ENCODE assay signal across 15 cellular contexts in the genomic region with DNA sequence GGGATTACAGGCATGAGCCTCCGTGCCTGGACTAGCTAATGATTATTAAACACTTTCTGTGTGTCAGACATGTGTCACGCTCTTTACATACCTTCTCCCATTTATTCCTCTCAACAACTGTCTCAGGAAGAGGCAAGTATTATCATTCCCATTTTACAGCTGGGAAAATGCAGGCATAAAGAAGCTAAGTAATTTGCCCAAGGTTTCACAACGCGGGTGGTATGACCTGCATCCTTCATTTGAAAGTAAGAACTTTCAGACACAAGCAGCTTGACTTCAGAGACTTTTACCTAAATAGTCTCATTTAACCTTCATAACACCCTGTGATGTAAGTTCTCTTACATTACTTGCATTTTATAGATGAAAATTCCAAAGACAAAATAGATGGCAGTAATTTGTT. TPM values are rescaled to one million over a fixed set of nuclear protein-coding genes. Genes with fewer than 3 reads are reported as not detected.
DNase-seq lines count a peak whose midpoint lies in the region; ATAC-seq and TF ChIP-seq lines count a peak whose summit lies in the region.
"Had no signal": no experiment of that assay in that cellular context is flagged by ENCODE, and none has a peak within 500 bp of the region (broad histone marks: within the 10 kb centered on the region; RNA-seq: fewer than 3 reads in every experiment).

No MANE protein-coding gene starts in this region.

- no peaks in the 10 kb centered on the region for H3K9me3 ChIP-seq in GM23248 (ENCODE audit: low read depth)
- H3K9me3 ChIP-seq in ascending aorta, result no peaks in the 10 kb centered on the region
- H3K9me3 ChIP-seq in trophoblast cell (ENCODE audit: insufficient read depth, low read depth, low read length), result no peaks in the 10 kb centered on the region
- H3K9me3 ChIP-seq in upper lobe of left lung, result no peaks in the 10 kb centered on the region
- H3K9me3 ChIP-seq: colonic mucosa had no signal

- H3K27me3 ChIP-seq in ACC112 (ENCODE audit: insufficient read depth, low read length) (no peaks in the 10 kb centered on the region), GM23248 (replicated peaks; ENCODE audit: insufficient read depth) (no peaks in the 10 kb centered on the region), ascending aorta (no peaks in the 10 kb centered on the region), trophoblast cell (ENCODE audit: insufficient read depth, low read length) (no peaks in the 10 kb centered on the region), upper lobe of left lung (no peaks in the 10 kb centered on the region)
- H3K27me3 ChIP-seq: colonic mucosa had no signal

- TF ChIP-seq EP300 in upper lobe of left lung (IDR thresholded peaks at IDR 0.05), result no peak

- TF ChIP-seq CTCF in ascending aorta (IDR thresholded peaks at IDR 0.05) (no peak), upper lobe of left lung (IDR thresholded peaks at IDR 0.05) (no peak)

- H3K4ac ChIP-seq in trophoblast cell (ENCODE audit: low read depth, low read length), result no peak overlapping the region

- H3K4me3 ChIP-seq in ACC112 (ENCODE audit: low read depth, low read length) (no peak overlapping the region), GM23248 (no peak overlapping the region), ascending aorta (no peak overlapping the region), trophoblast cell (ENCODE audit: low read depth, low read length) (no peak overlapping the region), upper lobe of left lung (no peak overlapping the region)

- H4K20me1 ChIP-seq in GM23248 (ENCODE audit: insufficient read depth), result no peaks in the 10 kb centered on the region

- WGBS in GM23248 (ENCODE audit: low coverage in 1 of 2, low lambda C conversion rate in 2 of 2, missing lambda C conversion rate in 2 of 2), 2 experiments, result 91 to 95% methylated on average over 4 of the region's 4 CpGs
- no CpG with 5 or more reads among the region's 4 CpGs for WGBS in trophoblast cell (ENCODE audit: extremely low coverage, insufficient coverage, insufficient read length)
- WGBS in upper lobe of left lung, 2 donors, result 90 to 91% methylated on average over 4 of the region's 4 CpGs

- ATAC-seq in upper lobe of left lung (ENCODE audit: low FRiP score in 2 of 2), result no peak

- no peak overlapping the region for H3K14ac ChIP-seq in trophoblast cell (ENCODE audit: low read length)

- H4K8ac ChIP-seq in trophoblast cell (ENCODE audit: low read depth, low read length), result no peak overlapping the region

- H2BK12ac ChIP-seq in trophoblast cell (ENCODE audit: low read length), result no peak overlapping the region

- H3K36me3 ChIP-seq in ACC112 (ENCODE audit: insufficient read depth, low read length), result no peaks in the 10 kb centered on the region
- H3K36me3 ChIP-seq in GM23248 (ENCODE audit: low read depth), result no peaks in the 10 kb centered on the region
- no peaks in the 10 kb centered on the region for H3K36me3 ChIP-seq in ascending aorta
- no peaks in the 10 kb centered on the region for H3K36me3 ChIP-seq in trophoblast cell (ENCODE audit: control insufficient read depth in 1 of 2, insufficient read depth in 2 of 2, low read length in 2 of 2)
- H3K36me3 ChIP-seq in upper lobe of left lung, result no peaks in the 10 kb centered on the region
- H3K36me3 ChIP-seq: colonic mucosa had no signal

- H3K79me2 ChIP-seq in ACC112 (ENCODE audit: control insufficient read depth, insufficient read depth, low read length, unreplicated experiment), result peaks cover 5% of the 10 kb centered on the region
- H3K79me2 ChIP-seq in GM23248 (ENCODE audit: insufficient read depth), result peaks cover 38% of the 10 kb centered on the region
- H3K79me2 ChIP-seq in trophoblast cell (ENCODE audit: control insufficient read depth, insufficient read depth, low read length, poor library complexity), result no peaks in the 10 kb centered on the region

- intact Hi-C loops in ascending aorta (cut with DNase I) (loop anchor here (2.0 to 5.0 kb wide), 5 partner anchors 104 to 1884 kb away; no protein-coding TSS in a partner anchor), head of caudate nucleus (cut with DNase I) (loop anchor here (2.0 to 10.0 kb wide), 2 partner anchors 177 to 347 kb away; no protein-coding TSS in a partner anchor)

- no peak overlapping the region for H2AK5ac ChIP-seq in trophoblast cell (ENCODE audit: low read length)

- H2BK120ac ChIP-seq in trophoblast cell (ENCODE audit: insufficient read depth, low read length, poor library complexity), result no peak overlapping the region

- H2BK5ac ChIP-seq in trophoblast cell (ENCODE audit: low read depth, low read length, poor library complexity), result no peak overlapping the region

- no peak overlapping the region for H4K12ac ChIP-seq in trophoblast cell (ENCODE audit: low read depth, low read length)

- in situ Hi-C loops in GM23248 (cut with MboI), result loop anchor here (25.0 kb wide), 1 partner anchor 184 kb away; no protein-coding TSS in a partner anchor

- peaks cover 3% of the 10 kb centered on the region for H3K79me1 ChIP-seq in trophoblast cell (ENCODE audit: low read length)

- no peak for TF ChIP-seq POLR2A in upper lobe of left lung (IDR thresholded peaks at IDR 0.05)

- H3K9me2 ChIP-seq in GM23248 (ENCODE audit: insufficient read depth), result no peaks in the 10 kb centered on the region

- H3K4me2 ChIP-seq in GM23248 (ENCODE audit: unreplicated experiment) (no peak overlapping the region), trophoblast cell (ENCODE audit: low read length) (no peak overlapping the region)

- H4K91ac ChIP-seq in trophoblast cell (ENCODE audit: low read depth, low read length), result no peak overlapping the region

- H3K27ac ChIP-seq in ACC112 (ENCODE audit: low read depth, low read length) (0 out of 2 replicates have a peak overlapping the region, but pooled peaks have one; percentile 16), GM23248 (peak overlapping the region; percentile 61; the same call in 1 of the 2 replicates), ascending aorta (peak overlapping the region; percentile 70 to 90), trophoblast cell (ENCODE audit: low read depth, low read length) (no peak overlapping the region), upper lobe of left lung (peak overlapping the region in 2 of 4 donors; percentile 51 to 81)
- H3K27ac ChIP-seq: colonic mucosa had no signal

- peaks cover 20% of the 10 kb centered on the region for H3F3A ChIP-seq in GM23248 (ENCODE audit: insufficient read depth)

- H3K9ac ChIP-seq in GM23248 (peak overlapping the region; percentile 52; the same call in 1 of the 2 replicates), trophoblast cell (ENCODE audit: low read length) (no peak overlapping the region)

- DNase-seq in GM23248 (no peak), ascending aorta (ENCODE audit: low spot score in 2 of 2) (no peak), trophoblast cell (peak; percentile 78 to 93), germinal center (ENCODE audit: low spot score) (no peak), head of caudate nucleus (no peak), CD1c-positive myeloid dendritic cell (ENCODE audit: extremely low spot score) (no peak), upper lobe of left lung (no peak)
- DNase-seq: activated CD4-positive, alpha-beta T cell treated with anti-CD3 and anti-CD28 coated beads, Interleukin-2, amount 50 U/mL, for 4 hours; activated naive CD8-positive, alpha-beta T cell treated with anti-CD3 and anti-CD28 coated beads, Interleukin-2, amount 10 ng/mL, durations not matched to agents 7 days and 5 days; CD4-positive, alpha-beta T cell; colonic mucosa; NCI-H2107; nephron progenitor cell; NK-92 treated with Interleukin-12 subunit alpha and Interleukin-12 subunit beta, amount 100 ng/mL, for 24 hours had no signal

- no peak overlapping the region for H3K23ac ChIP-seq in trophoblast cell (ENCODE audit: low read length)

- H2AFZ ChIP-seq in ACC112 (ENCODE audit: low read length, unreplicated experiment) (peak overlapping the region; percentile 94), GM23248 (peak overlapping the region; percentile 92), trophoblast cell (ENCODE audit: insufficient read depth, low read length, poor library complexity) (no peak overlapping the region)

- H3K4me1 ChIP-seq in ACC112 (ENCODE audit: control insufficient read depth, insufficient read depth, low read length, unreplicated experiment) (peaks cover 25% of the 10 kb centered on the region), GM23248 (ENCODE audit: insufficient read depth) (peaks cover 33% of the 10 kb centered on the region), ascending aorta (peaks cover 3 to 27% of the 10 kb centered on the region in 2 donors), trophoblast cell (ENCODE audit: control insufficient read depth in 1 of 2, insufficient read depth in 2 of 2, low read length in 2 of 2) (peaks cover 0 to 8% of the 10 kb centered on the region in 2 experiments), upper lobe of left lung (peaks cover 9 to 26% (median 17%) of the 10 kb centered on the region in 4 donors)
- H3K4me1 ChIP-seq: colonic mucosa had no signal

- no peak overlapping the region for H3K18ac ChIP-seq in trophoblast cell (ENCODE audit: low read length)

RNA-seq across cellular contexts. Expression of a gene that starts 1.0 kb away (rescaled TPM):
- 4.6 and 9.5 TPM in 2 replicates for total RNA-seq in GM23248 (2014; rRNA removed; shearing (Covaris generic))
- 1.3 and 1.7 TPM in 2 replicates for polyA plus RNA-seq in GM23248 (2016; fragmentation: Nextera tagmentation; extraction: Ambion mirVana)
- total RNA-seq in ascending aorta (42.6 TPM), upper lobe of left lung (1 to 10 TPM; 2.2 to 5.6 (median 4.8) TPM)
- 1.9 and 2.0 TPM in 2 replicates for polyA plus RNA-seq in trophoblast cell (2013)

RNA-seq across cellular contexts. Expression of a gene that starts 40.5 kb away (rescaled TPM):
- 74.7 and 82.2 TPM in 2 replicates for total RNA-seq in GM23248 (2014; rRNA removed; shearing (Covaris generic))
- 15.1 and 15.4 TPM in 2 replicates for polyA plus RNA-seq in GM23248 (2016; fragmentation: Nextera tagmentation; extraction: Ambion mirVana)
- total RNA-seq in ascending aorta (222 TPM), upper lobe of left lung (100 to 1,000 TPM; 103 to 173 (median 129) TPM)
- 47.2 and 49.0 TPM in 2 replicates for polyA plus RNA-seq in trophoblast cell (2013)

Comparison
In these comparisons a context has a peak if more than half of its experiments do, and no peak if none do; other contexts are left out.
1. DNase-seq: peak in trophoblast cell (2 of 2); none in GM23248 (single experiment), ascending aorta (0 of 2), germinal center (single experiment), head of caudate nucleus (0 of 42), CD1c-positive myeloid dendritic cell (single experiment) and upper lobe of left lung (0 of 2).